Comparison of ENCODE assay signal across 10 cellular contexts in the genomic region with DNA sequence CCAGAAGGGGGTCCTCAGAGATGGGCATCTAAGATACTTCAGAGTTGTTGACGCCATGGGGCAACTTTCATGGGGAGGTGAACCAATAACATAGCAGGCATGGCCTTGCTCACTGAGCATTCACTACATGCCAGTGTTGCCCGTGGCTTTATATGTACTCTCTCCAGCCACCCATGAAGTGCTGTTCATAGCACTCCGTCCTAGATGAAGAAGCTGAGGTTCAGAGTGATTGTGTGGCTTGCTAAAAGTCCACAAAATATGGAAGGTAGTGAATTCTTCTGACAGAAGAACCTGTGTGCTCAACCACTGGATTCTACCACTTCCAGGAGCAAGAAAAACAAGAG. TPM values are rescaled to one million over a fixed set of nuclear protein-coding genes. Genes with fewer than 3 reads are reported as not detected.
DNase-seq lines count a peak whose midpoint lies in the region; ATAC-seq and TF ChIP-seq lines count a peak whose summit lies in the region.
"Had no signal": no experiment of that assay in that cellular context is flagged by ENCODE, and none has a peak within 500 bp of the region (broad histone marks: within the 10 kb centered on the region; RNA-seq: fewer than 3 reads in every experiment).

No MANE protein-coding gene starts in this region.

- DNase-seq in CD14-positive monocyte (ENCODE audit: low spot score) (no peak), OCI-LY7 (ENCODE audit: low spot score) (no peak), lung (ENCODE audit: low spot score) (no peak), KG1 (lab: John Stamatoyannopoulos, UW) (no peak), NCI-H2081 (lab: John Stamatoyannopoulos, UW) (no peak), NCI-H1092 (lab: John Stamatoyannopoulos, UW) (no peak), GOT3 (lab: John Stamatoyannopoulos, UW) (no peak)
- DNase-seq: T-helper 9 cell had no signal

- H3K4me1 Mint-ChIP-seq in CD14-positive monocyte: peaks cover 82% of the 10 kb centered on the region

- 77 to 89% methylated on average over 3 of the region's 3 CpGs for WGBS in lung, 2 donors

- peaks cover 13 to 22% of the 10 kb centered on the region in 2 donors for H3K36me3 Mint-ChIP-seq in CD14-positive monocyte

- H3K4me1 ChIP-seq in OCI-LY7 (ENCODE audit: insufficient read depth, low read length, poor library complexity, severe bottlenecking) (peaks cover 62% of the 10 kb centered on the region), lung (ENCODE audit: control insufficient read depth in 2 of 2, insufficient read depth in 2 of 2, low read length in 2 of 2) (peaks cover 0 to 23% of the 10 kb centered on the region in 2 donors)

- H3K27ac ChIP-seq in OCI-LY7 (ENCODE audit: low read depth, low read length, poor library complexity, severe bottlenecking) (peak overlapping the region; percentile 79), lung (ENCODE audit: low read depth in 1 of 2, low read length in 1 of 2) (peak overlapping the region; percentile 1 to 38)
- H3K27ac ChIP-seq: HL-60 had no signal

- BruUV-seq in OCI-LY7 (replicated peaks; lab: Mats Ljungman, UMichigan): no TSS peak

- no peaks in the 10 kb centered on the region for H3K27me3 Mint-ChIP-seq in CD14-positive monocyte (ENCODE audit: low read depth in 3 of 3)

- no peaks in the 10 kb centered on the region for H3K79me2 ChIP-seq in OCI-LY7 (ENCODE audit: insufficient read depth, low read depth, low read length)

- no peaks in the 10 kb centered on the region for H3K27me3 ChIP-seq in lung (ENCODE audit: control insufficient read depth, insufficient read depth)

- no peak for TF ChIP-seq CTCF in CD14-positive monocyte (IDR thresholded peaks at IDR 0.05)
- TF ChIP-seq CTCF in OCI-LY7 (conservative IDR thresholded peaks at IDR 0.05; ENCODE audit: low read length): no peak
- no peak for TF ChIP-seq CTCF in lung (IDR thresholded peaks at IDR 0.05; ENCODE audit: control extremely low read depth, extremely low read depth)

- peak overlapping the region; percentile 6 to 91 (median 80) for H3K27ac Mint-ChIP-seq in CD14-positive monocyte

- ATAC-seq in GM21423 (IDR thresholded peaks at IDR 0.05; ENCODE audit: unreplicated experiment): peak; percentile 8
- no peak for ATAC-seq in lung (ENCODE audit: insufficient read depth, low FRiP score)

- H3K4me3 Mint-ChIP-seq in CD14-positive monocyte: no peak overlapping the region

- POLR2A ChIA-PET in OCI-LY7 (lab: Charles Lee): interaction anchor here (0.6 to 5.1 kb wide), 15 partner anchors 10 to 764 kb away, joined by 3 to 73 read pairs (median 3); a partner anchor contains a TSS

- H3K4me2 ChIP-seq in OCI-LY7 (ENCODE audit: low read length): peak overlapping the region; percentile 74

- no peaks in the 10 kb centered on the region for H4K20me1 ChIP-seq in OCI-LY7 (ENCODE audit: insufficient read depth, low read length)

- peak overlapping the region; percentile 58 for H2AFZ ChIP-seq in OCI-LY7 (ENCODE audit: low read length)

- no peaks in the 10 kb centered on the region for H3K9me2 ChIP-seq in OCI-LY7 (ENCODE audit: insufficient read depth, low read length)

- H3K9me3 ChIP-seq in OCI-LY7 (ENCODE audit: low read length) (no peaks in the 10 kb centered on the region), lung (ENCODE audit: control insufficient read depth in 2 of 2, insufficient read depth in 1 of 2, low read length in 1 of 2) (no peaks in the 10 kb centered on the region)

- intact Hi-C loops in CD14-positive monocyte (cut with micrococcal nuclease) (no loop called here), OCI-LY7 (cut with micrococcal nuclease; ENCODE audit: unreplicated experiment) (loop anchor here (2.0 to 5.0 kb wide), 3 partner anchors 41 to 89 kb away; a partner anchor contains a TSS)

- CTCF ChIA-PET in OCI-LY7 (lab: Charles Lee; ENCODE audit: unreplicated experiment): interaction anchor here (0.6 to 1.4 kb wide), 5 partner anchors 9 to 90 kb away, joined by 3 to 9 read pairs (median 3); a partner anchor contains a TSS

- H3K4me3 ChIP-seq in OCI-LY7 (ENCODE audit: low read depth, low read length, poor library complexity, severe bottlenecking) (peak overlapping the region; percentile 53), lung (no peak overlapping the region)

- no peaks in the 10 kb centered on the region for H3K36me3 ChIP-seq in OCI-LY7 (ENCODE audit: insufficient read depth, low read length)
- H3K36me3 ChIP-seq in lung (ENCODE audit: control insufficient read depth in 2 of 2, insufficient read depth in 2 of 2, low read length in 2 of 2): no peaks in the 10 kb centered on the region

- H3K9me3 Mint-ChIP-seq in CD14-positive monocyte: peaks cover 0 to 4% (median 0%) of the 10 kb centered on the region in 7 donors

RNA-seq across cellular contexts. Expression of a gene that starts 9.8 kb away (rescaled TPM):
- polyA plus RNA-seq in CD14-positive monocyte (10 to 100 TPM; 13.2 to 22.0 TPM), lung (10 to 100 TPM; 24.0 to 80.4 TPM)
- total RNA-seq in OCI-LY7 (2014; rRNA removed; shearing (Covaris generic)): 21.9 and 44.1 TPM in 2 replicates
- total RNA-seq in OCI-LY7 (2022) (34.9 and 38.2 TPM in 2 replicates), lung (10 to 100 TPM; 59.1 to 87.5 TPM)

RNA-seq across cellular contexts. Expression of a gene that starts 42.4 kb away (rescaled TPM):
- 100 to 1,000 TPM; 169 to 197 TPM for polyA plus RNA-seq in CD14-positive monocyte
- total RNA-seq in OCI-LY7 (2014; rRNA removed; shearing (Covaris generic)): 52.8 and 53.2 TPM in 2 replicates
- total RNA-seq in OCI-LY7 (2022): 54.5 and 66.0 TPM in 2 replicates
- 100 to 1,000 TPM in 1 of 2 donors, 10 to 100 TPM in 1; 38.2 to 116 TPM for total RNA-seq in lung
- polyA plus RNA-seq in lung: 100 to 1,000 TPM; 142 to 189 TPM

RNA-seq across cellular contexts. Expression of a gene that starts 42.7 kb away (rescaled TPM):
- under 1 TPM; 0.53 to 0.91 TPM for polyA plus RNA-seq in CD14-positive monocyte
- 8.1 and 22.3 TPM in 2 replicates for total RNA-seq in OCI-LY7 (2014; rRNA removed; shearing (Covaris generic))
- 12.1 and 12.9 TPM in 2 replicates for total RNA-seq in OCI-LY7 (2022)
- 10 to 100 TPM in 1 of 2 donors, 1 to 10 TPM in 1; 6.0 to 11.0 TPM for total RNA-seq in lung
- 1 to 10 TPM; 3.4 to 4.4 TPM for polyA plus RNA-seq in lung

RNA-seq across cellular contexts. Expression of a gene that starts 58.0 kb away (rescaled TPM):
- polyA plus RNA-seq in CD14-positive monocyte (under 1 TPM in 1 of 2 donors, not detected in 1; 0.08 TPM), lung (under 1 TPM; 0.11 to 0.12 TPM)
- total RNA-seq in OCI-LY7 (2014; rRNA removed; shearing (Covaris generic)): 0.57 and 0.88 TPM in 2 replicates
- total RNA-seq in OCI-LY7 (2022) (0.77 and 1.3 TPM in 2 replicates), lung (1 to 10 TPM in 1 of 2 donors, under 1 TPM in 1; 0.34 to 1.4 TPM)
